Comparison of ENCODE assay signal across 29 cellular contexts in genomic region chr4:51862199-51862598, GRCh38.
"Had no signal": no experiment of that assay in that cellular context is flagged by ENCODE, and none has a peak within 500 bp of the region (broad histone marks: within the 10 kb centered on the region; RNA-seq: fewer than 3 reads in every experiment).

No MANE protein-coding gene starts in this region.

- H3K9me3 ChIP-seq: adrenal gland, body of pancreas, colonic mucosa, esophagus squamous epithelium had no signal

- H3K4me1 ChIP-seq: colonic mucosa had no signal

- FAIRE-seq: endometrium, endothelial cell of umbilical vein had no signal

- H3K4me3 Mint-ChIP-seq: activated CD4-positive, alpha-beta memory T cell treated with anti-CD3 and anti-CD28 coated beads for 36 hours; activated CD4-positive, alpha-beta T cell treated with anti-CD3 and anti-CD28 coated beads for 36 hours; activated CD4-positive, alpha-beta T cell treated with anti-CD3 and anti-CD28 coated beads, Interleukin-2, amount 10 ng/mL, durations not matched to agents 24 days and 14 days; activated naive CD4-positive, alpha-beta T cell treated with anti-CD3 and anti-CD28 coated beads for 36 hours; activated naive CD4-positive, alpha-beta T cell treated with anti-CD3 and anti-CD28 coated beads, Interleukin-2, amount 50 U/mL, for 24 hours; activated naive CD8-positive, alpha-beta T cell treated with anti-CD3 and anti-CD28 coated beads for 36 hours; activated naive CD8-positive, alpha-beta T cell treated with anti-CD3 and anti-CD28 coated beads, Interleukin-2, amount 50 U/mL, for 24 hours; activated T-cell treated with anti-CD3 and anti-CD28 coated beads, Interleukin-2, amount 50 U/mL, for 24 hours; activated T-cell treated with anti-CD3 and anti-CD28 coated beads, Interleukin-2, amount 50 U/mL, for 72 hours had no signal

- H3K27me3 Mint-ChIP-seq: activated CD4-positive, alpha-beta memory T cell treated with anti-CD3 and anti-CD28 coated beads for 36 hours; activated CD4-positive, alpha-beta T cell treated with anti-CD3 and anti-CD28 coated beads for 36 hours; activated CD4-positive, alpha-beta T cell treated with anti-CD3 and anti-CD28 coated beads, Interleukin-2, amount 10 ng/mL, durations not matched to agents 24 days and 14 days; activated naive CD4-positive, alpha-beta T cell treated with anti-CD3 and anti-CD28 coated beads, Interleukin-2, amount 50 U/mL, for 24 hours; activated naive CD8-positive, alpha-beta T cell treated with anti-CD3 and anti-CD28 coated beads for 36 hours; activated naive CD8-positive, alpha-beta T cell treated with anti-CD3 and anti-CD28 coated beads, Interleukin-2, amount 50 U/mL, for 24 hours; activated T-cell treated with anti-CD3 and anti-CD28 coated beads, Interleukin-2, amount 50 U/mL, for 24 hours had no signal

- H3K36me3 ChIP-seq: colonic mucosa had no signal

- ATAC-seq: activated CD4-positive, alpha-beta T cell treated with anti-CD3 and anti-CD28 coated beads for 36 hours; activated naive CD8-positive, alpha-beta T cell treated with anti-CD3 and anti-CD28 coated beads, Interleukin-2, amount 50 U/mL, for 24 hours; activated T-cell treated with anti-CD3 and anti-CD28 coated beads, Interleukin-2, amount 50 U/mL, for 72 hours; body of pancreas had no signal

- H3K27ac Mint-ChIP-seq: activated CD4-positive, alpha-beta memory T cell treated with anti-CD3 and anti-CD28 coated beads for 36 hours; activated CD4-positive, alpha-beta T cell treated with anti-CD3 and anti-CD28 coated beads for 36 hours; activated CD4-positive, alpha-beta T cell treated with anti-CD3 and anti-CD28 coated beads, Interleukin-2, amount 10 ng/mL, durations not matched to agents 24 days and 14 days; activated naive CD4-positive, alpha-beta T cell treated with anti-CD3 and anti-CD28 coated beads for 36 hours; activated naive CD4-positive, alpha-beta T cell treated with anti-CD3 and anti-CD28 coated beads, Interleukin-2, amount 50 U/mL, for 24 hours; activated naive CD8-positive, alpha-beta T cell treated with anti-CD3 and anti-CD28 coated beads for 36 hours; activated naive CD8-positive, alpha-beta T cell treated with anti-CD3 and anti-CD28 coated beads, Interleukin-2, amount 50 U/mL, for 24 hours; activated T-cell treated with anti-CD3 and anti-CD28 coated beads, Interleukin-2, amount 50 U/mL, for 24 hours; activated T-cell treated with anti-CD3 and anti-CD28 coated beads, Interleukin-2, amount 50 U/mL, for 72 hours had no signal

- H3K27me3 ChIP-seq: adrenal gland, body of pancreas, colonic mucosa, esophagus squamous epithelium had no signal

- DNase-seq: activated CD4-positive, alpha-beta memory T cell treated with anti-CD3 and anti-CD28 coated beads for 36 hours; activated CD4-positive, alpha-beta T cell treated with anti-CD3 and anti-CD28 coated beads for 36 hours; activated CD4-positive, alpha-beta T cell treated with anti-CD3 and anti-CD28 coated beads, Interleukin-2, amount 10 ng/mL, durations not matched to agents 24 days and 14 days; activated CD4-positive, CD25-positive, alpha-beta regulatory T cell; activated CD4-positive, CD25-positive, alpha-beta regulatory T cell treated with anti-CD3 and anti-CD28 coated beads, Interleukin-2, amount 50 U/mL, for 72 hours; activated CD8-positive, alpha-beta memory T cell treated with anti-CD3 and anti-CD28 coated beads, Interleukin-2, amount 50 U/mL, for 48 hours; activated effector memory CD4-positive, alpha-beta T cell treated with Interleukin-2 at 50 U/mL for 16 hours; activated gamma-delta T cell treated with Interleukin-2 at 50 U/mL for 16 hours; activated naive CD4-positive, alpha-beta T cell treated with anti-CD3 and anti-CD28 coated beads for 36 hours; activated naive CD8-positive, alpha-beta T cell treated with anti-CD3 and anti-CD28 coated beads for 36 hours; activated naive CD8-positive, alpha-beta T cell treated with anti-CD3 and anti-CD28 coated beads, Interleukin-2, amount 50 U/mL, for 24 hours; activated T-cell treated with anti-CD3 and anti-CD28 coated beads for 4 hours; activated T-cell treated with anti-CD3 and anti-CD28 coated beads, Interleukin-2, amount 50 U/mL, for 24 hours; activated T-cell treated with anti-CD3 and anti-CD28 coated beads, Interleukin-2, amount 50 U/mL, for 72 hours; adrenal gland; amygdala; aorta; body of pancreas; caudate nucleus; colonic mucosa; effector CD8-positive, alpha-beta T cell; esophagus squamous epithelium; foreskin melanocyte; head of caudate nucleus; T-helper 2 cell had no signal

- H3K4me3 ChIP-seq: adrenal gland, body of pancreas, colonic mucosa, esophagus squamous epithelium had no signal

- H3K9me3 Mint-ChIP-seq: activated CD4-positive, alpha-beta memory T cell treated with anti-CD3 and anti-CD28 coated beads for 36 hours; activated CD4-positive, alpha-beta T cell treated with anti-CD3 and anti-CD28 coated beads, Interleukin-2, amount 10 ng/mL, durations not matched to agents 24 days and 14 days; activated naive CD4-positive, alpha-beta T cell treated with anti-CD3 and anti-CD28 coated beads for 36 hours; activated naive CD4-positive, alpha-beta T cell treated with anti-CD3 and anti-CD28 coated beads, Interleukin-2, amount 50 U/mL, for 24 hours; activated naive CD8-positive, alpha-beta T cell treated with anti-CD3 and anti-CD28 coated beads for 36 hours; activated naive CD8-positive, alpha-beta T cell treated with anti-CD3 and anti-CD28 coated beads, Interleukin-2, amount 50 U/mL, for 24 hours; activated T-cell treated with anti-CD3 and anti-CD28 coated beads, Interleukin-2, amount 50 U/mL, for 24 hours; activated T-cell treated with anti-CD3 and anti-CD28 coated beads, Interleukin-2, amount 50 U/mL, for 72 hours had no signal

- H3K27ac ChIP-seq: adrenal gland, body of pancreas, colonic mucosa, epithelial cell of prostate, esophagus squamous epithelium had no signal
